Comparison of ENCODE assay signal across 24 cellular contexts in the genomic region with DNA sequence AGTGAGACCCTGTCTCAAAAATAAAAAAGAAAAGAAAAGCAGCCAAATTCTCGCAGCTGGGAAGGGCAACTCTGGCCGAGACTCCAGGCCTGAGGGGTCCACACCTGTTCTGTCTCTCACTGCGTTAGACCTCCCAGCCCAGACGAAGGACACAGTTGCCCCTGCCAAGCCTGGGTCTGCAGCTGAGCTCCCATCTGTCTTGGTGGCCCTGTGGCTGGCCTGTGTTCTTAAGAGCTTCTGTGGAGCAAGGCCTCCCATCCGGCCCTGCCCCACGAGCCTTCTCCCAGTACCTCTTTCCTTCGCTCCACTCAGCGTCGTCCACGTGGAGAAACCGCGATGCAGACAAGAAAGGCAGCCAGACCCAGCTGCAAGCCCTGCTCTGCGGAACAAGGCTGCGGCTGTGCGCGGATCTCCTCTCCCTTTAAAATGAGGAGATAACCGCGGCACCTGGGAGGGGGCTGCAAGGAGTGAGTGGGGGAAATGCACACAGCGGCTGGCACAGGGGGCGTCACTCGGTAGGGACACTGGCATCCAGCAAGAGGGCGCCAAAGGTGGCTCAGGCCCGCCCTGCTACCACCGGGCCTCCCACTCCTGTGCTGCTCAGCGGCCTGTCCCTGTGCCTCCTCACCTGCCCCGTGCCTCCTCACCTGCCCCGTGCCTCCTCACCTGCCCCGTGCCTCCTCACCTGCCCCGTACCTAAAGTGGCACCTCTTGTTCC. TPM values are rescaled to one million over a fixed set of nuclear protein-coding genes. Genes with fewer than 3 reads are reported as not detected.
"Had no signal": no experiment of that assay in that cellular context is flagged by ENCODE, and none has a peak within 500 bp of the region (broad histone marks: within the 10 kb centered on the region; RNA-seq: fewer than 3 reads in every experiment).

No MANE protein-coding gene starts in this region.

- H3K4me3 Mint-ChIP-seq: neural crest cell; stimulated activated effector memory CD8-positive, alpha-beta T cell treated with anti-CD3 and anti-CD28 coated beads, Interleukin-12 subunit alpha, Interleukin-12 subunit beta, amount 100 ng/mL, for 72 hours; type B pancreatic cell had no signal

- H3K9me3 Mint-ChIP-seq: activated T-cell treated with anti-CD3 and anti-CD28 coated beads, Interleukin-2, amount 50 U/mL, for 72 hours; neural crest cell; stimulated activated effector memory CD8-positive, alpha-beta T cell treated with anti-CD3 and anti-CD28 coated beads, Interleukin-12 subunit alpha, Interleukin-12 subunit beta, amount 100 ng/mL, for 72 hours; type B pancreatic cell had no signal

- H3K36me3 Mint-ChIP-seq: stimulated activated effector memory CD8-positive, alpha-beta T cell treated with anti-CD3 and anti-CD28 coated beads, Interleukin-12 subunit alpha, Interleukin-12 subunit beta, amount 100 ng/mL, for 72 hours; type B pancreatic cell had no signal

- H3K9me3 ChIP-seq: psoas muscle, stomach had no signal

- H3K27ac Mint-ChIP-seq: activated T-cell treated with anti-CD3 and anti-CD28 coated beads, Interleukin-2, amount 50 U/mL, for 72 hours; stimulated activated effector memory CD8-positive, alpha-beta T cell treated with anti-CD3 and anti-CD28 coated beads, Interleukin-12 subunit alpha, Interleukin-12 subunit beta, amount 100 ng/mL, for 72 hours; type B pancreatic cell had no signal

- DNase-seq: activated CD4-positive, CD25-positive, alpha-beta regulatory T cell treated with anti-CD3 and anti-CD28 coated beads, Interleukin-2, amount 50 U/mL, for 72 hours; activated effector memory CD4-positive, alpha-beta T cell treated with anti-CD3 and anti-CD28 coated beads, Interleukin-2, amount 50 U/mL, for 16 hours; activated naive CD4-positive, alpha-beta T cell treated with anti-CD3 and anti-CD28 coated beads, Interleukin-2, amount 50 U/mL, for 16 hours; activated T-cell treated with anti-CD3 and anti-CD28 coated beads, Interleukin-2, amount 50 U/mL, for 72 hours; aorta; brain microvascular endothelial cell; central memory CD4-positive, alpha-beta T cell; cortex of kidney; mammary epithelial cell; midbrain; psoas muscle; stimulated activated CD4-positive, alpha-beta T cell treated with anti-CD3 and anti-CD28 coated beads, Interleukin-4, amount 100 ng/mL, for 24 hours; stomach had no signal

- H3K36me3 ChIP-seq: brain microvascular endothelial cell, stomach had no signal

- H3K27ac ChIP-seq: brain microvascular endothelial cell, psoas muscle, stomach had no signal

- ATAC-seq: left lobe of liver; sciatic nerve; stimulated activated effector memory CD8-positive, alpha-beta T cell treated with anti-CD3 and anti-CD28 coated beads, Interleukin-12 subunit alpha, Interleukin-12 subunit beta, amount 100 ng/mL, for 72 hours had no signal

- H3K4me3 ChIP-seq: psoas muscle, stomach had no signal

- H3K27me3 ChIP-seq: brain microvascular endothelial cell had no signal

RNA-seq across cellular contexts. Expression of gene LRRC74A, which starts 42.4 kb away (rescaled TPM):
- total RNA-seq: activated CD8-positive, alpha-beta memory T cell treated with anti-CD3 and anti-CD28 coated beads for 36 hours; activated T-cell treated with anti-CD3 and anti-CD28 coated beads, Interleukin-2, amount 50 U/mL, for 72 hours; aorta; frontal cortex; left lobe of liver; mammary epithelial cell; neural crest cell; osteoblast; psoas muscle; sciatic nerve; stomach; temporal lobe had no signal
- polyA plus RNA-seq: esophagus, keratinocyte, mammary epithelial cell, psoas muscle, stomach had no signal
